Comparison of ENCODE assay signal across 25 cellular contexts in genomic region chr2:172260379-172260778, GRCh38.
"Had no signal": no experiment of that assay in that cellular context is flagged by ENCODE, and none has a peak within 500 bp of the region (broad histone marks: within the 10 kb centered on the region; RNA-seq: fewer than 3 reads in every experiment).

No MANE protein-coding gene starts in this region.

- H3K4me1 Mint-ChIP-seq: activated B cell treated with CpG ODN at 0.5 μM for 24 hours; activated CD4-positive, alpha-beta T cell treated with anti-CD3 and anti-CD28 coated beads for 36 hours; activated naive CD4-positive, alpha-beta T cell treated with anti-CD3 and anti-CD28 coated beads, Interleukin-2, amount 10 ng/mL, durations not matched to agents 7 days and 5 days; memory B cell; naive B cell; stimulated activated naive B cell treated with anti-CD40 and anti-IgM and Interleukin-4, amounts not matched to agents 10 μg/mL and 1 μg/mL and 100 μg/mL, for 72 hours had no signal

- H3K27me3 ChIP-seq: gastroesophageal sphincter, sigmoid colon, testis, vagina had no signal

- H3K9me3 ChIP-seq: esophagus muscularis mucosa, mucosa of descending colon, sigmoid colon, testis, vagina had no signal

- H3K4me3 Mint-ChIP-seq: activated B cell treated with CpG ODN at 0.5 μM for 24 hours; activated CD4-positive, alpha-beta T cell treated with anti-CD3 and anti-CD28 coated beads for 36 hours; activated naive CD4-positive, alpha-beta T cell treated with anti-CD3 and anti-CD28 coated beads, Interleukin-2, amount 10 ng/mL, durations not matched to agents 7 days and 5 days; activated T-cell treated with anti-CD3 and anti-CD28 coated beads, Interleukin-2, amount 50 U/mL, for 72 hours; memory B cell; naive B cell; stimulated activated naive B cell treated with anti-CD40 and anti-IgM and Interleukin-4, amounts not matched to agents 10 μg/mL and 1 μg/mL and 100 μg/mL, for 72 hours; type B pancreatic cell had no signal

- H3K36me3 ChIP-seq: esophagus muscularis mucosa, gastroesophageal sphincter, sigmoid colon, vagina had no signal

- H3K27me3 Mint-ChIP-seq: activated CD4-positive, alpha-beta T cell treated with anti-CD3 and anti-CD28 coated beads for 36 hours; type B pancreatic cell had no signal

- DNase-seq: activated B cell treated with CpG ODN at 0.5 μM for 24 hours; activated CD4-positive, alpha-beta T cell treated with anti-CD3 and anti-CD28 coated beads for 36 hours; activated CD4-positive, alpha-beta T cell treated with anti-CD3 and anti-CD28 coated beads, Interleukin-2, amount 50 U/mL, for 4 hours; activated effector memory CD4-positive, alpha-beta T cell treated with Interleukin-2 at 50 U/mL for 16 hours; activated naive CD4-positive, alpha-beta T cell treated with anti-CD3 and anti-CD28 coated beads, Interleukin-2, amount 10 ng/mL, durations not matched to agents 7 days and 5 days; activated T-cell treated with anti-CD3 and anti-CD28 coated beads, Interleukin-2, amount 50 U/mL, for 72 hours; head of caudate nucleus; hypothalamus; left cardiac atrium; mucosa of descending colon; naive B cell; sigmoid colon; stimulated activated CD4-positive, alpha-beta T cell treated with anti-CD3 and anti-CD28 coated beads, Interleukin-2, amount 100 ng/mL, for 48 hours; stimulated activated CD8-positive, alpha-beta memory T cell treated with anti-CD3 and anti-CD28 coated beads, Interleukin-4, amount 100 ng/mL, for 48 hours; stimulated activated naive B cell treated with anti-CD40 and anti-IgM and Interleukin-4, amounts not matched to agents 10 μg/mL and 1 μg/mL and 100 μg/mL, for 72 hours; T-helper 1 cell; testis had no signal

- H3K36me3 Mint-ChIP-seq: activated naive CD4-positive, alpha-beta T cell treated with anti-CD3 and anti-CD28 coated beads, Interleukin-2, amount 10 ng/mL, durations not matched to agents 7 days and 5 days; memory B cell; naive B cell; stimulated activated naive B cell treated with anti-CD40 and anti-IgM and Interleukin-4, amounts not matched to agents 10 μg/mL and 1 μg/mL and 100 μg/mL, for 72 hours; type B pancreatic cell had no signal

- H3K27ac Mint-ChIP-seq: activated B cell treated with CpG ODN at 0.5 μM for 24 hours; activated CD4-positive, alpha-beta T cell treated with anti-CD3 and anti-CD28 coated beads for 36 hours; activated naive CD4-positive, alpha-beta T cell treated with anti-CD3 and anti-CD28 coated beads, Interleukin-2, amount 10 ng/mL, durations not matched to agents 7 days and 5 days; activated T-cell treated with anti-CD3 and anti-CD28 coated beads, Interleukin-2, amount 50 U/mL, for 72 hours; memory B cell; naive B cell; stimulated activated naive B cell treated with anti-CD40 and anti-IgM and Interleukin-4, amounts not matched to agents 10 μg/mL and 1 μg/mL and 100 μg/mL, for 72 hours; type B pancreatic cell had no signal

- FAIRE-seq: endometrium, islet of Langerhans, TTC549 had no signal

- H3K4me1 ChIP-seq: esophagus muscularis mucosa, gastroesophageal sphincter, sigmoid colon, testis had no signal

- H3K27ac ChIP-seq: esophagus muscularis mucosa, gastroesophageal sphincter, sigmoid colon, testis, vagina had no signal

- H3K9me3 Mint-ChIP-seq: activated B cell treated with CpG ODN at 0.5 μM for 24 hours, memory B cell, type B pancreatic cell had no signal

- H3K4me3 ChIP-seq: esophagus muscularis mucosa, gastroesophageal sphincter, mucosa of descending colon, sigmoid colon, testis, vagina had no signal
